ENCODE assay signal across 8 cellular contexts in the genomic region with DNA sequence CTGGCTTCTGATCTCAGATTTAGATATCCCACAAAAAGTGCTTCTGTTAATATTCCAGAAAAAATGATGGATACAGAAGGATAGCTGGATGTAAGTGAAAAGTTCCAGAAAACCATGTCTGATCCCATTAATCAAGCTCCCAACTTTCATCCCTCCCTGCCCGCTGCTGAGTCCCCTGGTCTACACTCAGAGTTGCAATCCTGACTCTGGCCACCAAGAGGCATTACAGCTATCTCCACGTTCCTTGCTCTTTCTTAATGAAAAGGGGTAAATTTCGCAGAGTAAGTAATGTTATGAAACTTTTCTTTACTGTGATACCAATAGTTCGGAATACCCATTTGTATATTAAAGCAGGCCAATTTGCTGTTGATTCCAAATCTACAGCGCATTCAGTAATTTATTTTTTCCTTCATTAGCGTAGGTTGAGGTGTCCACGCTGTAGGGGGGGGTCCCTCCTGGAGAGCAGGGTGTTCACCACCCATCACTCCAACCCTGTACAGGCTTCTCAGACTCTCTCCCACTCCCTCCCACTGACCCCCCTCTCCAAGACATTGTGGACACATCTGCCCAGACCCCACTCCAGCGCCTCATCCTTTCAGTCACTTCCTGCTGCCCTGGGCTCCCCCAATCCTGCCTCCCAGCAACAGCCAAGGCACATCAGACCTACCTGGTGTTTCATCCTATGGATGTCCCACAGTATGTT. TPM values are rescaled to one million over a fixed set of nuclear protein-coding genes. Genes with fewer than 3 reads are reported as not detected.
DNase-seq lines count a peak whose midpoint lies in the region; ATAC-seq and TF ChIP-seq lines count a peak whose summit lies in the region.

No MANE protein-coding gene starts in this region.

- H3K36me3 ChIP-seq in breast epithelium: no peaks in the 10 kb centered on the region

- H3K27me3 ChIP-seq in breast epithelium: peaks cover 0 to 42% of the 10 kb centered on the region in 2 donors

- H3K27ac Mint-ChIP-seq in stimulated activated effector memory CD8-positive, alpha-beta T cell treated with anti-CD3 and anti-CD28 coated beads, Interleukin-12 subunit alpha, Interleukin-12 subunit beta, amount 100 ng/mL, for 72 hours: no peak overlapping the region

- H3K4me1 ChIP-seq in breast epithelium: no peaks in the 10 kb centered on the region

- intact Hi-C loops in breast epithelium (cut with DNase I; ENCODE audit: low total_unique reads): no loop called here

- ATAC-seq in GM19372 (IDR thresholded peaks at IDR 0.05; ENCODE audit: low read depth, unreplicated experiment) (peak; percentile 78), HG03280 (IDR thresholded peaks at IDR 0.05; ENCODE audit: unreplicated experiment) (peak; percentile 62)
- peak; percentile 78 for ATAC-seq in stimulated activated effector memory CD8-positive, alpha-beta T cell treated with anti-CD3 and anti-CD28 coated beads, Interleukin-12 subunit alpha, Interleukin-12 subunit beta, amount 100 ng/mL, for 72 hours

- no peak for TF ChIP-seq POLR2A in breast epithelium (IDR thresholded peaks at IDR 0.05)

- peak; percentile 72 for DNase-seq in DMS114 treated with DMSO at 0.1 percent for 48 hours (lab: John Stamatoyannopoulos, UW; ENCODE audit: unreplicated experiment)
- peak; percentile 67 for DNase-seq in SK-MEL-5 (ENCODE audit: low read depth, low spot score)
- no peak for DNase-seq in breast epithelium (ENCODE audit: low spot score in 2 of 2)
- DNase-seq in islet precursor cell: peak; percentile 62
- DNase-seq in stimulated activated effector memory CD8-positive, alpha-beta T cell treated with anti-CD3 and anti-CD28 coated beads, Interleukin-12 subunit alpha, Interleukin-12 subunit beta, amount 100 ng/mL, for 72 hours (ENCODE audit: low spot score in 2 of 2): peak in 1 of 2 donors; percentile 49
- no peak for DNase-seq in NCI-H187 treated with DMSO at 0.1 percent for 48 hours (lab: John Stamatoyannopoulos, UW)

- in situ Hi-C loops in SK-MEL-5 (cut with HindIII; ENCODE audit: low pct_unique_long_range_greater_than_20kb, low sequenced_read_pairs): no loop called here

- H3K4me3 ChIP-seq in breast epithelium: peak overlapping the region; percentile 26 to 61 (median 47)

- no peak overlapping the region for H3K27ac ChIP-seq in breast epithelium

- H3K4me1 Mint-ChIP-seq in stimulated activated effector memory CD8-positive, alpha-beta T cell treated with anti-CD3 and anti-CD28 coated beads, Interleukin-12 subunit alpha, Interleukin-12 subunit beta, amount 100 ng/mL, for 72 hours: peaks cover 5% of the 10 kb centered on the region

- H3K36me3 Mint-ChIP-seq in stimulated activated effector memory CD8-positive, alpha-beta T cell treated with anti-CD3 and anti-CD28 coated beads, Interleukin-12 subunit alpha, Interleukin-12 subunit beta, amount 100 ng/mL, for 72 hours: no peaks in the 10 kb centered on the region

- peak overlapping the region; percentile 79 for H3K4me3 Mint-ChIP-seq in stimulated activated effector memory CD8-positive, alpha-beta T cell treated with anti-CD3 and anti-CD28 coated beads, Interleukin-12 subunit alpha, Interleukin-12 subunit beta, amount 100 ng/mL, for 72 hours

- TF ChIP-seq CTCF in breast epithelium (IDR thresholded peaks at IDR 0.05): peak in 2 of 3 donors; percentile 16 to 25

- no peaks in the 10 kb centered on the region for H3K9me3 ChIP-seq in breast epithelium

- no peaks in the 10 kb centered on the region for H3K9me3 Mint-ChIP-seq in stimulated activated effector memory CD8-positive, alpha-beta T cell treated with anti-CD3 and anti-CD28 coated beads, Interleukin-12 subunit alpha, Interleukin-12 subunit beta, amount 100 ng/mL, for 72 hours

RNA-seq across cellular contexts. Expression of gene RAB40A, which starts 55.1 kb away (rescaled TPM):
- 0.05 TPM in 1 of 2 replicates, not detected in the other for total RNA-seq in SK-MEL-5 (2014; rRNA removed; shearing (Covaris generic))
- polyA plus RNA-seq in SK-MEL-5 (2015; cell fraction: cytosol; rRNA removed): not detected in 2 replicates
- 0.72 and 1.8 TPM in 2 replicates for polyA plus RNA-seq in SK-MEL-5 (2015; cell fraction: nucleus; rRNA removed)
- 1 to 10 TPM in 2 of 3 donors, under 1 TPM in 1; 0.48 to 2.5 (median 2.3) TPM for total RNA-seq in breast epithelium

Comparison
In these comparisons a context has a peak if more than half of its experiments do, and no peak if none do; other contexts are left out.
1. DNase-seq: peak in DMS114 treated with DMSO at 0.1 percent for 48 hours (single experiment), SK-MEL-5 (single experiment) and islet precursor cell (single experiment); none in breast epithelium (0 of 2) and NCI-H187 treated with DMSO at 0.1 percent for 48 hours (single experiment).
2. Peak in every context shown above with its lines, with median percentiles within 50 percentile points of each other: ATAC-seq.